11 cellular contexts compared by ENCODE assay signal in genomic region chr9:76634356-76635054, GRCh38.
DNase-seq lines count a peak whose midpoint lies in the region; ATAC-seq and TF ChIP-seq lines count a peak whose summit lies in the region.
"Had no signal": no experiment of that assay in that cellular context is flagged by ENCODE, and none has a peak within 500 bp of the region (broad histone marks: within the 10 kb centered on the region; RNA-seq: fewer than 3 reads in every experiment).

No MANE protein-coding gene starts in this region.

- H3K9me3 Mint-ChIP-seq in HFFc6, result no peaks in the 10 kb centered on the region
- peaks cover 0 to 2% (median 0%) of the 10 kb centered on the region in 7 donors for H3K9me3 Mint-ChIP-seq in CD14-positive monocyte

- intact Hi-C loops in PC-9 (cut with micrococcal nuclease; ENCODE audit: unreplicated experiment) (no loop called here), CD14-positive monocyte (cut with micrococcal nuclease) (no loop called here)

- peak overlapping the region; percentile 53 for H2AFZ ChIP-seq in PC-9

- H4K20me1 ChIP-seq in PC-9 (ENCODE audit: insufficient read depth), result no peaks in the 10 kb centered on the region

- DNase-seq in HFFc6, result peak; percentile 22
- DNase-seq in PC-9, result peak in 1 of 2 experiments; percentile 89
- peak; percentile 61 for DNase-seq in fibroblast of villous mesenchyme (ENCODE audit: low read depth)
- DNase-seq in CD14-positive monocyte (ENCODE audit: low spot score), result no peak
- no peak for DNase-seq in upper lobe of left lung
- DNase-seq: activated CD8-positive, alpha-beta memory T cell treated with anti-CD3 and anti-CD28 coated beads, Interleukin-2, amount 50 U/mL, for 4 hours; H7; NCI-H446 had no signal

- H3F3A ChIP-seq in PC-9 (ENCODE audit: insufficient read depth, low read depth), result no peaks in the 10 kb centered on the region; the same call in 1 of the 2 replicates

- no peaks in the 10 kb centered on the region for H3K9me2 ChIP-seq in PC-9 (ENCODE audit: insufficient read depth)

- H3K79me2 ChIP-seq in PC-9 (ENCODE audit: low read depth), result no peaks in the 10 kb centered on the region

- no peak for TF ChIP-seq POLR2A in upper lobe of left lung (IDR thresholded peaks at IDR 0.05)

- H3K27ac ChIP-seq in C4-2B (peak overlapping the region; percentile 88), PC-9 (peak overlapping the region; percentile 58), upper lobe of left lung (no peak overlapping the region)

- H3K4me1 Mint-ChIP-seq in HFFc6 (ENCODE audit: low read depth) (peaks cover 7% of the 10 kb centered on the region), CD14-positive monocyte (peaks cover 48% of the 10 kb centered on the region)

- H3K36me3 Mint-ChIP-seq in HFFc6 (ENCODE audit: low read depth) (no peaks in the 10 kb centered on the region), CD14-positive monocyte (peaks cover 9 to 13% of the 10 kb centered on the region in 2 donors)

- POLR2A ChIA-PET in PC-9 (lab: Charles Lee; ENCODE audit: unreplicated experiment), result no interaction called here

- H3K4me1 ChIP-seq in PC-9 (replicated peaks; ENCODE audit: insufficient read depth) (peaks cover 16% of the 10 kb centered on the region), upper lobe of left lung (peaks cover 0 to 4% (median 0%) of the 10 kb centered on the region in 4 donors)

- no peaks in the 10 kb centered on the region for H3K9me3 ChIP-seq in PC-9 (ENCODE audit: insufficient read depth, low read depth)
- H3K9me3 ChIP-seq in upper lobe of left lung, result no peaks in the 10 kb centered on the region

- TF ChIP-seq EP300 in upper lobe of left lung (IDR thresholded peaks at IDR 0.05), result no peak

- TF ChIP-seq CTCF in C4-2B (conservative IDR thresholded peaks at IDR 0.05) (no peak), HFFc6 (IDR thresholded peaks at IDR 0.05) (no peak), PC-9 (conservative IDR thresholded peaks at IDR 0.05) (no peak), fibroblast of villous mesenchyme (IDR thresholded peaks at IDR 0.05; ENCODE audit: insufficient read depth, low read depth, low read length) (no peak), CD14-positive monocyte (IDR thresholded peaks at IDR 0.05) (no peak), upper lobe of left lung (IDR thresholded peaks at IDR 0.05) (no peak)

- 70 to 73% methylated on average over 1 of the region's 1 CpG for WGBS in upper lobe of left lung, 2 donors

- H3K4me2 ChIP-seq in PC-9, result 0 out of 2 replicates have a peak overlapping the region, but pooled peaks have one; percentile 6

- H3K27ac Mint-ChIP-seq in HFFc6 (no peak overlapping the region), CD14-positive monocyte (no peak overlapping the region)

- no peak overlapping the region for H3K4me3 Mint-ChIP-seq in HFFc6
- H3K4me3 Mint-ChIP-seq in CD14-positive monocyte, result no peak overlapping the region

- H3K27me3 Mint-ChIP-seq in HFFc6 (ENCODE audit: insufficient read depth) (no peaks in the 10 kb centered on the region), CD14-positive monocyte (ENCODE audit: low read depth in 3 of 3) (no peaks in the 10 kb centered on the region)

- H3K27me3 ChIP-seq in PC-9 (ENCODE audit: insufficient read depth, low read depth) (no peaks in the 10 kb centered on the region), upper lobe of left lung (no peaks in the 10 kb centered on the region)

- H3K4me3 ChIP-seq in PC-9 (no peak overlapping the region), fibroblast of villous mesenchyme (ENCODE audit: low read depth, low read length) (no peak overlapping the region), upper lobe of left lung (no peak overlapping the region)

- BruUV-seq in PC-9 (replicated peaks; lab: Mats Ljungman, UMichigan), result TSS peak; percentile 52

- CTCF ChIA-PET in PC-9 (lab: Charles Lee), result interaction anchor here (0.6 kb wide), 1 partner anchor 19 kb away, joined by 3 read pairs; no protein-coding TSS in a partner anchor

- ATAC-seq in esophagus mucosa, result no peak
- ATAC-seq in GM19452 (IDR thresholded peaks at IDR 0.05; ENCODE audit: unreplicated experiment), result no peak
- ATAC-seq in upper lobe of left lung (ENCODE audit: low FRiP score in 2 of 2), result no peak

- no peaks in the 10 kb centered on the region for H3K36me3 ChIP-seq in PC-9 (ENCODE audit: low read depth)
- no peaks in the 10 kb centered on the region for H3K36me3 ChIP-seq in upper lobe of left lung

Comparison
In these comparisons a context has a peak if more than half of its experiments do, and no peak if none do; other contexts are left out.
1. H3K27ac ChIP-seq: peak in C4-2B (single experiment) and PC-9 (single experiment); none in upper lobe of left lung (0 of 4).
2. DNase-seq: peak in HFFc6 (single experiment) and fibroblast of villous mesenchyme (single experiment); none in CD14-positive monocyte (single experiment) and upper lobe of left lung (0 of 2).